13 cellular contexts compared by ENCODE assay signal in the genomic region with DNA sequence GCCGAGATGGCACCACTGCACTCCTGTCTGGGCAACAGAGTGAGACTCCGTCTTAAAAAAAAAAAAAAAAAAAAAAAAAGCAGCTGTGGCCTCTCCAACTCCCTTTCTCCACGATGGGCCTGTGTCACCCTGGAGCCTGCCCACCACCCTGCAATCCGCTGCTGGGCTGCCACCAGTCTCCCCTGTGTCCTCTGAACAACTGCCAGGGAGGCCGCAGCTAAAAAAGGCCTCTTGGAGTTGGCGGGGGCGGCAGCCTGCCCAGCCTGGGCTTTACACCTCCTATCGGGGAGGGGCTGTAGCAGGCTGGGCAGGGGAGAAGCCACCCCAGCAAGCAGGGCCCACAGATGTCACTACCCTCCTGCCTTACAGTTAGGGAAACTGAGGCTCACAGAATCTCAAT.
"Had no signal": no experiment of that assay in that cellular context is flagged by ENCODE, and none has a peak within 500 bp of the region (broad histone marks: within the 10 kb centered on the region; RNA-seq: fewer than 3 reads in every experiment).

No MANE protein-coding gene starts in this region.

- DNase-seq: activated CD4-positive, alpha-beta T cell treated with anti-CD3 and anti-CD28 coated beads, Interleukin-2, amount 50 U/mL, for 4 hours; activated gamma-delta T cell treated with Interleukin-2 at 50 U/mL for 16 hours; activated naive CD8-positive, alpha-beta T cell treated with anti-CD3 and anti-CD28 coated beads for 36 hours; activated T-cell treated with anti-CD3 and anti-CD28 coated beads, Interleukin-2, amount 50 U/mL, for 4 hours; foreskin keratinocyte; head of caudate nucleus; small intestine; stimulated activated naive CD4-positive, alpha-beta T cell treated with Interleukin-2 at 50 U/mL for 16 hours had no signal

- FAIRE-seq: islet of Langerhans, small intestine had no signal

- H3K27ac Mint-ChIP-seq: memory B cell; natural killer cell treated with Interleukin-12 subunit alpha and Interleukin-12 subunit beta and Interleukin-15 and Interleukin-18, amount 100 ng/mL, for 72 hours had no signal

- H3K27ac ChIP-seq: breast epithelium, foreskin keratinocyte had no signal

- ATAC-seq: activated T-cell treated with anti-CD3 and anti-CD28 coated beads, Interleukin-2, amount 50 U/mL, for 4 hours; foreskin keratinocyte; left lobe of liver; natural killer cell treated with Interleukin-12 subunit alpha and Interleukin-12 subunit beta and Interleukin-15 and Interleukin-18, amount 100 ng/mL, for 72 hours had no signal

- H3K9me3 ChIP-seq: breast epithelium had no signal

- H3K4me3 Mint-ChIP-seq: activated naive CD8-positive, alpha-beta T cell treated with anti-CD3 and anti-CD28 coated beads for 36 hours; memory B cell had no signal

- H3K9me3 Mint-ChIP-seq: activated naive CD8-positive, alpha-beta T cell treated with anti-CD3 and anti-CD28 coated beads for 36 hours; activated T-cell treated with anti-CD3 and anti-CD28 coated beads, Interleukin-2, amount 50 U/mL, for 4 hours; memory B cell; natural killer cell treated with Interleukin-12 subunit alpha and Interleukin-12 subunit beta and Interleukin-15 and Interleukin-18, amount 100 ng/mL, for 72 hours had no signal

- H3K4me3 ChIP-seq: breast epithelium had no signal

- H3K27me3 Mint-ChIP-seq: activated naive CD8-positive, alpha-beta T cell treated with anti-CD3 and anti-CD28 coated beads for 36 hours; memory B cell; natural killer cell treated with Interleukin-12 subunit alpha and Interleukin-12 subunit beta and Interleukin-15 and Interleukin-18, amount 100 ng/mL, for 72 hours had no signal
